25 cellular contexts compared by ENCODE assay signal in genomic region chr15:68541743-68542142, GRCh38.
"Had no signal": no experiment of that assay in that cellular context is flagged by ENCODE, and none has a peak within 500 bp of the region (broad histone marks: within the 10 kb centered on the region; RNA-seq: fewer than 3 reads in every experiment).

No MANE protein-coding gene starts in this region.

- H3K4me1 ChIP-seq: colonic mucosa, foreskin keratinocyte had no signal

- H3K36me3 Mint-ChIP-seq: natural killer cell; stimulated activated effector memory CD8-positive, alpha-beta T cell treated with anti-CD3 and anti-CD28 coated beads, Interleukin-12 subunit alpha, Interleukin-12 subunit beta, amount 100 ng/mL, for 72 hours; type B pancreatic cell had no signal

- H3K4me2 ChIP-seq: hepatocyte had no signal

- H3K27me3 ChIP-seq: colonic mucosa, gastroesophageal sphincter, heart left ventricle, hepatocyte, left lung, pancreas, sigmoid colon, stomach, testis, tibial artery had no signal

- FAIRE-seq: pancreas had no signal

- H3K9me3 ChIP-seq: colonic mucosa, left lung, pancreas, testis had no signal

- H3K79me2 ChIP-seq: hepatocyte had no signal

- H3K9me3 Mint-ChIP-seq: natural killer cell; stimulated activated effector memory CD8-positive, alpha-beta T cell treated with anti-CD3 and anti-CD28 coated beads, Interleukin-12 subunit alpha, Interleukin-12 subunit beta, amount 100 ng/mL, for 72 hours had no signal

- H3K4me3 Mint-ChIP-seq: dendritic cell treated with granulocyte-macrophage colony-stimulating factor and Interleukin-4, amounts not matched to agents 40 ng/mL and 50 ng/mL, for 4 days; endodermal cell; natural killer cell; stimulated activated effector memory CD8-positive, alpha-beta T cell treated with anti-CD3 and anti-CD28 coated beads, Interleukin-12 subunit alpha, Interleukin-12 subunit beta, amount 100 ng/mL, for 72 hours; type B pancreatic cell had no signal

- ATAC-seq: foreskin keratinocyte; gastroesophageal sphincter; left cardiac atrium; left lung; natural killer cell; stimulated activated effector memory CD8-positive, alpha-beta T cell treated with anti-CD3 and anti-CD28 coated beads, Interleukin-12 subunit alpha, Interleukin-12 subunit beta, amount 100 ng/mL, for 72 hours had no signal

- H3K27ac Mint-ChIP-seq: dendritic cell treated with granulocyte-macrophage colony-stimulating factor and Interleukin-4, amounts not matched to agents 40 ng/mL and 50 ng/mL, for 4 days; endodermal cell; natural killer cell; progenitor cell of endocrine pancreas; stimulated activated effector memory CD8-positive, alpha-beta T cell treated with anti-CD3 and anti-CD28 coated beads, Interleukin-12 subunit alpha, Interleukin-12 subunit beta, amount 100 ng/mL, for 72 hours; type B pancreatic cell had no signal

- H3K4me1 Mint-ChIP-seq: natural killer cell; stimulated activated effector memory CD8-positive, alpha-beta T cell treated with anti-CD3 and anti-CD28 coated beads, Interleukin-12 subunit alpha, Interleukin-12 subunit beta, amount 100 ng/mL, for 72 hours had no signal

- H2AFZ ChIP-seq: hepatocyte had no signal

- H3K27ac ChIP-seq: colonic mucosa, esophagus muscularis mucosa, foreskin keratinocyte, gastroesophageal sphincter, hepatocyte, left lung, pancreas, sigmoid colon, stomach had no signal

- DNase-seq: colonic mucosa; effector CD8-positive, alpha-beta T cell; endodermal cell; foreskin keratinocyte; heart left ventricle; left cardiac atrium; left lung; mesendoderm; natural killer cell; occipital lobe; pancreas; sigmoid colon; stimulated activated CD4-positive, alpha-beta T cell treated with anti-CD3 and anti-CD28 coated beads, Interleukin-2, amount 100 ng/mL, for 24 hours; stimulated activated CD4-positive, alpha-beta T cell treated with anti-CD3 and anti-CD28 coated beads, Interleukin-4, amount 100 ng/mL, for 24 hours; stimulated activated naive CD4-positive, alpha-beta T cell treated with Interleukin-2 at 50 U/mL for 16 hours; stomach; testis had no signal

- H3K36me3 ChIP-seq: esophagus muscularis mucosa, gastroesophageal sphincter, heart left ventricle, left lung, pancreas, sigmoid colon, stomach, tibial artery had no signal

- H3K4me3 ChIP-seq: colonic mucosa, esophagus muscularis mucosa, gastroesophageal sphincter, heart left ventricle, hepatocyte, left lung, pancreas, sigmoid colon, stomach, testis, tibial artery had no signal
